1 cellular context compared by ENCODE assay signal in the genomic region with DNA sequence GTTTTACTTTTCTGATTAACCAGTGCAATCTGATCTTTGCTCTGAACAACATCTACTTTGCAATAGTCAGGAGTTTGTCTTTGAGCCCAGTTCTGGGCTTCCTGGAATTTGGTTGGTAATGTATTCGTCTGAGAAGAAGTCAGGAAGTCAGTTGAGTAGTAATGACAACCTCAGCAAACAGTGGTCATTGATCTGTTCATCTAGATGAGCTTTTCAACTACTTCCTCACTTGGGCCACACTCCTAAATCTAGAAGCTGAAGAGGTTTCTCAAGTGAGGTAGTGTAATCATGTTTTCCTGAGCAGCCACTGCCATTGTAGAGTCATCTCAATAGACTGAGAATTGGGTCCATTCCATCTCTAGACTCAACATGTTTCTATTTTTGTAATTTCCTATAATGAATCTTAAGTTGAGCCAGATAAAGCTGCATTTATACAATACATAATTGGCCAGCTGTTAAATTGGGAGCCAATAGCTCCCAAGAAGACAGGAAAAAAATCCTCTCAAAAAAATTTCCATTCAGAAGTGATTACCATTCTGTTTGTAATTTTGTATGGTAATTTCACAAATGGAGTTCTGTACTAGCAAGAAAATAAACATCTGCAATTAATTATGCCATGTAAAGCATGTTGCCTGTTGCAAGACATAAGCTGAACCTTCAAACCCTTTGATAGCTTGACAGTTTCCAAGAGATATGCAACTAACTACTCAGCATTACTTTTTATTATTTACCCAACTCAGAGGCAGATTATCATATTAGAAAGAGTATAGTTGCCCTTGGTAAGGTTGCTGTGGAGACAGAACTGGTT.
TF ChIP-seq lines count a peak whose summit lies in the region.

No MANE protein-coding gene starts in this region.

TF ChIP-seq in SK-N-SH, 30 proteins besides CTCF, POLR2A, EP300 and RAD21 (continued from another document):
- TF ChIP-seq, protein P1, sequence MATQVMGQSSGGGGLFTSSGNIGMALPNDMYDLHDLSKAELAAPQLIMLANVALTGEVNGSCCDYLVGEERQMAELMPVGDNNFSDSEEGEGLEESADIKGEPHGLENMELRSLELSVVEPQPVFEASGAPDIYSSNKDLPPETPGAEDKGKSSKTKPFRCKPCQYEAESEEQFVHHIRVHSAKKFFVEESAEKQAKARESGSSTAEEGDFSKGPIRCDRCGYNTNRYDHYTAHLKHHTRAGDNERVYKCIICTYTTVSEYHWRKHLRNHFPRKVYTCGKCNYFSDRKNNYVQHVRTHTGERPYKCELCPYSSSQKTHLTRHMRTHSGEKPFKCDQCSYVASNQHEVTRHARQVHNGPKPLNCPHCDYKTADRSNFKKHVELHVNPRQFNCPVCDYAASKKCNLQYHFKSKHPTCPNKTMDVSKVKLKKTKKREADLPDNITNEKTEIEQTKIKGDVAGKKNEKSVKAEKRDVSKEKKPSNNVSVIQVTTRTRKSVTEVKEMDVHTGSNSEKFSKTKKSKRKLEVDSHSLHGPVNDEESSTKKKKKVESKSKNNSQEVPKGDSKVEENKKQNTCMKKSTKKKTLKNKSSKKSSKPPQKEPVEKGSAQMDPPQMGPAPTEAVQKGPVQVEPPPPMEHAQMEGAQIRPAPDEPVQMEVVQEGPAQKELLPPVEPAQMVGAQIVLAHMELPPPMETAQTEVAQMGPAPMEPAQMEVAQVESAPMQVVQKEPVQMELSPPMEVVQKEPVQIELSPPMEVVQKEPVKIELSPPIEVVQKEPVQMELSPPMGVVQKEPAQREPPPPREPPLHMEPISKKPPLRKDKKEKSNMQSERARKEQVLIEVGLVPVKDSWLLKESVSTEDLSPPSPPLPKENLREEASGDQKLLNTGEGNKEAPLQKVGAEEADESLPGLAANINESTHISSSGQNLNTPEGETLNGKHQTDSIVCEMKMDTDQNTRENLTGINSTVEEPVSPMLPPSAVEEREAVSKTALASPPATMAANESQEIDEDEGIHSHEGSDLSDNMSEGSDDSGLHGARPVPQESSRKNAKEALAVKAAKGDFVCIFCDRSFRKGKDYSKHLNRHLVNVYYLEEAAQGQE (IDR thresholded peaks at IDR 0.05; ENCODE audit: low read depth, low read length): no peak
- TF ChIP-seq, protein P2, sequence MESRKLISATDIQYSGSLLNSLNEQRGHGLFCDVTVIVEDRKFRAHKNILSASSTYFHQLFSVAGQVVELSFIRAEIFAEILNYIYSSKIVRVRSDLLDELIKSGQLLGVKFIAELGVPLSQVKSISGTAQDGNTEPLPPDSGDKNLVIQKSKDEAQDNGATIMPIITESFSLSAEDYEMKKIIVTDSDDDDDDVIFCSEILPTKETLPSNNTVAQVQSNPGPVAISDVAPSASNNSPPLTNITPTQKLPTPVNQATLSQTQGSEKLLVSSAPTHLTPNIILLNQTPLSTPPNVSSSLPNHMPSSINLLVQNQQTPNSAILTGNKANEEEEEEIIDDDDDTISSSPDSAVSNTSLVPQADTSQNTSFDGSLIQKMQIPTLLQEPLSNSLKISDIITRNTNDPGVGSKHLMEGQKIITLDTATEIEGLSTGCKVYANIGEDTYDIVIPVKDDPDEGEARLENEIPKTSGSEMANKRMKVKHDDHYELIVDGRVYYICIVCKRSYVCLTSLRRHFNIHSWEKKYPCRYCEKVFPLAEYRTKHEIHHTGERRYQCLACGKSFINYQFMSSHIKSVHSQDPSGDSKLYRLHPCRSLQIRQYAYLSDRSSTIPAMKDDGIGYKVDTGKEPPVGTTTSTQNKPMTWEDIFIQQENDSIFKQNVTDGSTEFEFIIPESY (IDR thresholded peaks at IDR 0.05; ENCODE audit: borderline replicate concordance, low read depth): no peak
- TF ChIP-seq TEAD4 (IDR thresholded peaks at IDR 0.05; ENCODE audit: borderline replicate concordance, insufficient read depth) (no peak), TCF12 (IDR thresholded peaks at IDR 0.05) (no peak), YY1 (IDR thresholded peaks at IDR 0.05; ENCODE audit: low read depth) (no peak), EZH2phosphoT487 (IDR thresholded peaks at IDR 0.05; ENCODE audit: borderline replicate concordance, low read depth) (no peak), MEF2A (IDR thresholded peaks at IDR 0.05; ENCODE audit: borderline replicate concordance, low read depth) (no peak), NRF1 (IDR thresholded peaks at IDR 0.05; ENCODE audit: low read depth, low read length) (no peak)
- TF ChIP-seq, protein P3, sequence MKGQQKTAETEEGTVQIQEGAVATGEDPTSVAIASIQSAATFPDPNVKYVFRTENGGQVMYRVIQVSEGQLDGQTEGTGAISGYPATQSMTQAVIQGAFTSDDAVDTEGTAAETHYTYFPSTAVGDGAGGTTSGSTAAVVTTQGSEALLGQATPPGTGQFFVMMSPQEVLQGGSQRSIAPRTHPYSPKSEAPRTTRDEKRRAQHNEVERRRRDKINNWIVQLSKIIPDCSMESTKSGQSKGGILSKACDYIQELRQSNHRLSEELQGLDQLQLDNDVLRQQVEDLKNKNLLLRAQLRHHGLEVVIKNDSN (IDR thresholded peaks at IDR 0.05; ENCODE audit: borderline replicate concordance, low read depth): no peak
TF ChIP-seq in SK-N-SH: peak in this region for 0.
